ENCODE assay signal across 20 cellular contexts in the genomic region with DNA sequence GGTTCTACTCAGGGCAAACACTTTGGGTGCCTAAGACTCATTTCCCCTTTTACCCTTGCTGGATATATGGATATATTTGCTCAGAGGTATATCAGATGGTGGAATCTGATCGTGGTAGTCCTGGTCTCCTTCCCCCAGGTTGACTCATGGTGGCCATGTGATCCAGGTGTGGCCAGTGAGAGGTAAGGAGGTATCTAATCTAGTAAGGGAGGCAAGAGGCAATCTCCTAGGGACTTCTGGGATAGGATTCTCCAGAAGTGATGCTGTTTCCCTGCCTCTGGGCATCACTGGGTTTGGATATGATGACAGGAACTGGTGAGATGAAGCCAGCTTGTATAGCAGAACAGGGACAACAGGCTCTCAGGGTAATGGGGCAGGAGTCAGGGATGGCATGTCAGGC. TPM values are rescaled to one million over a fixed set of nuclear protein-coding genes. Genes with fewer than 3 reads are reported as not detected.
"Had no signal": no experiment of that assay in that cellular context is flagged by ENCODE, and none has a peak within 500 bp of the region (broad histone marks: within the 10 kb centered on the region; RNA-seq: fewer than 3 reads in every experiment).

No MANE protein-coding gene starts in this region.

- H3K79me2 ChIP-seq: hepatocyte had no signal

- H2AFZ ChIP-seq: hepatocyte had no signal

- H3K4me3 ChIP-seq: adrenal gland, breast epithelium, esophagus muscularis mucosa, hepatocyte, lower lobe of right lung, spleen had no signal

- ATAC-seq: activated naive CD4-positive, alpha-beta T cell treated with anti-CD3 and anti-CD28 coated beads, Interleukin-2, amount 50 U/mL, for 72 hours; left colon; lower lobe of right lung had no signal

- H3K36me3 ChIP-seq: adrenal gland, breast epithelium, esophagus muscularis mucosa, lower lobe of right lung, spleen had no signal

- H3K27me3 ChIP-seq: adrenal gland, breast epithelium, hepatocyte, spleen had no signal

- H3K4me1 ChIP-seq: breast epithelium had no signal

- H3K4me2 ChIP-seq: hepatocyte had no signal

- H3K27ac ChIP-seq: adrenal gland, breast epithelium, esophagus muscularis mucosa, hepatocyte, lower lobe of right lung, spleen had no signal

- H3K9me3 ChIP-seq: adrenal gland, breast epithelium, lower lobe of right lung, spleen had no signal

- DNase-seq: activated CD4-positive, alpha-beta memory T cell treated with anti-CD3 and anti-CD28 coated beads for 36 hours; activated gamma-delta T cell treated with Interleukin-2 at 50 U/mL for 16 hours; activated T-cell treated with anti-CD3 and anti-CD28 coated beads for 4 hours; adrenal gland; cerebellar nuclear complex; cortex of kidney; left colon; lower lobe of right lung; nephron progenitor cell; occipital lobe; posterior cingulate gyrus; spleen; stimulated activated CD4-positive, alpha-beta T cell treated with anti-CD3 and anti-CD28 coated beads, Interleukin-4, amount 100 ng/mL, for 4 hours; stimulated activated naive CD4-positive, alpha-beta T cell had no signal

RNA-seq across cellular contexts. Expression of a gene that starts 18.6 kb away (rescaled TPM):
- total RNA-seq: astrocyte, mesothelial cell of epicardium had no signal
